Comparison of ENCODE assay signal across 8 cellular contexts in genomic region chr1:15885269-15885668, GRCh38. TPM values are rescaled to one million over a fixed set of nuclear protein-coding genes. Genes with fewer than 3 reads are reported as not detected.
DNase-seq lines count a peak whose midpoint lies in the region; ATAC-seq and TF ChIP-seq lines count a peak whose summit lies in the region.

No MANE protein-coding gene starts in this region.

- no peaks in the 10 kb centered on the region for H3K27me3 ChIP-seq in Peyer's patch
- H3K27me3 ChIP-seq in foreskin keratinocyte = no peaks in the 10 kb centered on the region
- no peaks in the 10 kb centered on the region for H3K27me3 ChIP-seq in sigmoid colon

- intact Hi-C loops in Calu3 (cut with micrococcal nuclease; ENCODE audit: unreplicated experiment) (no loop called here), sigmoid colon (cut with DNase I) (no loop called here)

- no peaks in the 10 kb centered on the region for H3K27me3 Mint-ChIP-seq in Calu3 (ENCODE audit: unreplicated experiment)

- H3K9me3 ChIP-seq in Peyer's patch (no peaks in the 10 kb centered on the region), sigmoid colon (no peaks in the 10 kb centered on the region)

- peaks cover 21% of the 10 kb centered on the region for H3K36me3 Mint-ChIP-seq in Calu3 (ENCODE audit: insufficient read depth, unreplicated experiment)

- H3K4me3 Mint-ChIP-seq in Calu3 (ENCODE audit: low read depth, unreplicated experiment) = no peak overlapping the region

- H3K9me3 Mint-ChIP-seq in Calu3 (ENCODE audit: low read depth, unreplicated experiment) = no peaks in the 10 kb centered on the region

- no peak for TF ChIP-seq EP300 in sigmoid colon (IDR thresholded peaks at IDR 0.05)

- no TSS peak for BruUV-seq in Calu3 (replicated peaks; lab: Mats Ljungman, UMichigan)

- peaks cover 0 to 10% (median 0%) of the 10 kb centered on the region in 3 donors for H3K36me3 ChIP-seq in Peyer's patch
- H3K36me3 ChIP-seq in sigmoid colon = no peaks in the 10 kb centered on the region

- H3K4me1 ChIP-seq in Peyer's patch (peaks cover 0 to 21% (median 6%) of the 10 kb centered on the region in 4 donors), foreskin keratinocyte (peaks cover 21% of the 10 kb centered on the region), sigmoid colon (peaks cover 0 to 38% (median 31%) of the 10 kb centered on the region in 4 donors)

- H3K27ac Mint-ChIP-seq in Calu3 (ENCODE audit: unreplicated experiment) = peak overlapping the region; percentile 74

- H3K27ac ChIP-seq in Peyer's patch (peak overlapping the region; percentile 56 to 88 (median 76)), foreskin keratinocyte (peak overlapping the region; percentile 60), sigmoid colon (peak overlapping the region; percentile 82 to 90 (median 88))

- H3K4me3 ChIP-seq in Peyer's patch = no peak overlapping the region
- H3K4me3 ChIP-seq in sigmoid colon = peak overlapping the region in 2 of 4 donors; percentile 45 to 46

- H3K4me1 Mint-ChIP-seq in Calu3 (ENCODE audit: low read depth, unreplicated experiment) = peaks cover 11% of the 10 kb centered on the region

- ATAC-seq in foreskin keratinocyte (no peak), HG03354 (IDR thresholded peaks at IDR 0.05; ENCODE audit: poor library complexity, severe bottlenecking, unreplicated experiment) (no peak), HG02610 (IDR thresholded peaks at IDR 0.05; ENCODE audit: unreplicated experiment) (no peak)

- no peak for DNase-seq in Calu3
- DNase-seq in Peyer's patch = no peak
- no peak for DNase-seq in foreskin keratinocyte
- no peak for DNase-seq in sigmoid colon
- no peak for DNase-seq in GF-D8 (lab: John Stamatoyannopoulos, UW)
- DNase-seq in effector CD8-positive, alpha-beta T cell (lab: John Stamatoyannopoulos, UW) = no peak

- TF ChIP-seq POLR2A in Peyer's patch (IDR thresholded peaks at IDR 0.05) = no peak
- no peak for TF ChIP-seq POLR2A in sigmoid colon (IDR thresholded peaks at IDR 0.05)

- 48 to 68% methylated on average over 5 of the region's 5 CpGs for WGBS in sigmoid colon, 2 donors

- TF ChIP-seq CTCF in Calu3 (IDR thresholded peaks at IDR 0.05; ENCODE audit: unreplicated experiment) (no peak), Peyer's patch (IDR thresholded peaks at IDR 0.05) (no peak), foreskin keratinocyte (conservative IDR thresholded peaks at IDR 0.05) (no peak), sigmoid colon (IDR thresholded peaks at IDR 0.05) (no peak)

- CTCF ChIA-PET in Calu3 (lab: Charles Lee) = interaction anchor here (0.6 kb wide), 2 partner anchors 36 to 92 kb away, joined by 3 to 5 read pairs; no protein-coding TSS in a partner anchor

RNA-seq across cellular contexts. Expression of gene SPEN, which starts 37.8 kb away (rescaled TPM):
- 48.3 and 53.6 TPM in 2 replicates for total RNA-seq in Calu3 (2022)
- total RNA-seq in Peyer's patch = 10 to 100 TPM; 51.8 to 94.9 (median 61.5) TPM
- 49.0 and 51.6 TPM in 2 replicates for total RNA-seq in foreskin keratinocyte
- 14.1 and 16.8 TPM in 2 replicates for polyA plus RNA-seq in foreskin keratinocyte
- total RNA-seq in sigmoid colon = 10 to 100 TPM; 20.4 to 38.5 (median 22.6) TPM
- polyA plus RNA-seq in sigmoid colon = 10 to 100 TPM in 1 of 3 donors, 1 to 10 TPM in 2; 7.4 to 28.3 (median 9.0) TPM
